ENCODE assay signal across 8 cellular contexts in genomic region chr5:142981886-142982820, GRCh38.
DNase-seq lines count a peak whose midpoint lies in the region; ATAC-seq and TF ChIP-seq lines count a peak whose summit lies in the region.

No MANE protein-coding gene starts in this region.

- H3K27ac ChIP-seq in DND-41 (ENCODE audit: low read length) (peak overlapping the region; percentile 69), lower lobe of right lung (peak overlapping the region; percentile 70), thyroid gland (peak overlapping the region; percentile 40 to 61 (median 43))

- DNase-seq in DND-41: no peak
- DNase-seq in NCI-H82 (lab: John Stamatoyannopoulos, UW): peak; percentile 88
- DNase-seq in dedifferentiated amniotic fluid mesenchymal stem cell (ENCODE audit: extremely low spot score): peak; percentile 19
- DNase-seq in lower lobe of right lung: peak; percentile 84
- peak; percentile 89 to 94 for DNase-seq in thyroid gland
- DNase-seq in RKO (ENCODE audit: low spot score): no peak
- no peak for DNase-seq in SKM-1 (lab: John Stamatoyannopoulos, UW; ENCODE audit: unreplicated experiment)

- TF ChIP-seq POLR2A in thyroid gland (IDR thresholded peaks at IDR 0.05): no peak

- H3K4me1 ChIP-seq in DND-41 (ENCODE audit: insufficient read depth, low read length) (peaks cover 55% of the 10 kb centered on the region), lower lobe of right lung (peaks cover 69% of the 10 kb centered on the region), thyroid gland (peaks cover 23 to 27% of the 10 kb centered on the region in 2 donors)

- H4K20me1 ChIP-seq in DND-41 (ENCODE audit: insufficient read depth, low read length): no peaks in the 10 kb centered on the region

- no peaks in the 10 kb centered on the region for H3K27me3 ChIP-seq in DND-41 (ENCODE audit: insufficient read depth, low read length, poor library complexity)
- no peaks in the 10 kb centered on the region for H3K27me3 ChIP-seq in lower lobe of right lung (ENCODE audit: low read depth)
- H3K27me3 ChIP-seq in thyroid gland: no peaks in the 10 kb centered on the region

- H2AFZ ChIP-seq in DND-41 (ENCODE audit: low read depth, low read length): no peak overlapping the region

- H3K36me3 ChIP-seq in DND-41 (ENCODE audit: insufficient read depth, low read length) (no peaks in the 10 kb centered on the region), lower lobe of right lung (no peaks in the 10 kb centered on the region), thyroid gland (no peaks in the 10 kb centered on the region)

- no peaks in the 10 kb centered on the region for H3K79me2 ChIP-seq in DND-41 (ENCODE audit: insufficient read depth, low read length)

- ATAC-seq in DND-41 (ENCODE audit: insufficient read depth, low read depth): no peak
- peak; percentile 87 to 95 for ATAC-seq in lower lobe of right lung
- ATAC-seq in HG03045 (IDR thresholded peaks at IDR 0.05; ENCODE audit: unreplicated experiment): no peak

- H3K4me3 ChIP-seq in DND-41 (ENCODE audit: low read depth in 1 of 2, low read length in 2 of 2) (no peak overlapping the region), lower lobe of right lung (no peak overlapping the region), thyroid gland (replicated peaks in 1 of 3) (no peak overlapping the region)

- H3K4me2 ChIP-seq in DND-41 (ENCODE audit: insufficient read depth, low read length): no peak overlapping the region

- no peak overlapping the region for H3K9ac ChIP-seq in DND-41 (ENCODE audit: low read depth, low read length)

- H3K9me3 ChIP-seq in DND-41 (ENCODE audit: insufficient read depth, low read length, severe bottlenecking): no peaks in the 10 kb centered on the region
- H3K9me3 ChIP-seq in lower lobe of right lung: no peaks in the 10 kb centered on the region
- no peaks in the 10 kb centered on the region for H3K9me3 ChIP-seq in thyroid gland

- WGBS in thyroid gland, 2 donors: 20% methylated on average over 6 of the region's 6 CpGs

- TF ChIP-seq CTCF in DND-41 (IDR thresholded peaks at IDR 0.05; ENCODE audit: borderline replicate concordance, extremely low read depth, low read length, poor library complexity, severe bottlenecking) (no peak), lower lobe of right lung (IDR thresholded peaks at IDR 0.05) (no peak), thyroid gland (IDR thresholded peaks at IDR 0.05) (no peak)

- intact Hi-C loops in lower lobe of right lung (cut with DNase I): no loop called here
- intact Hi-C loops in thyroid gland (cut with DNase I): no loop called here

Comparison
In these comparisons a context has a peak if more than half of its experiments do, and no peak if none do; other contexts are left out.
1. ATAC-seq: peak in lower lobe of right lung (2 of 2); none in DND-41 (single experiment) and HG03045 (single experiment).
2. DNase-seq: peak in NCI-H82 (single experiment), dedifferentiated amniotic fluid mesenchymal stem cell (single experiment), lower lobe of right lung (single experiment) and thyroid gland (2 of 2); none in DND-41 (single experiment), RKO (single experiment) and SKM-1 (single experiment).
3. Peak in every context shown above with its lines, with median percentiles within 50 percentile points of each other: H3K27ac ChIP-seq.